8 cellular contexts compared by ENCODE assay signal in genomic region chr7:48875300-48875916, GRCh38. TPM values are rescaled to one million over a fixed set of nuclear protein-coding genes. Genes with fewer than 3 reads are reported as not detected.
DNase-seq lines count a peak whose midpoint lies in the region; ATAC-seq lines count a peak whose summit lies in the region.

No MANE protein-coding gene starts in this region.

- H3K9me3 ChIP-seq in MG63 = no peaks in the 10 kb centered on the region

- H3K4me3 ChIP-seq in MG63 = no peak overlapping the region

- no peaks in the 10 kb centered on the region for H3K36me3 ChIP-seq in MG63

- no peaks in the 10 kb centered on the region for H3K27me3 ChIP-seq in MG63

- DNase-seq in DMS153 (lab: John Stamatoyannopoulos, UW) (peak; percentile 81), MG63 (peak; percentile 12), anterior cingulate cortex (lab: John Stamatoyannopoulos, UW) (peak in 44 of 58 donors; percentile 2 to 72 (median 36)), left kidney (ENCODE audit: low read depth, low spot score) (peak; percentile 78), dermis blood vessel endothelial cell (no peak)

- ATAC-seq in GM21423 (IDR thresholded peaks at IDR 0.05; ENCODE audit: unreplicated experiment) (no peak), GM21447 (IDR thresholded peaks at IDR 0.05; ENCODE audit: unreplicated experiment) (no peak), HG03039 (IDR thresholded peaks at IDR 0.05; ENCODE audit: unreplicated experiment) (no peak)

RNA-seq across cellular contexts. Expression of gene CDC14C, which starts 48.9 kb away (rescaled TPM):
- 0.12 TPM in 1 of 2 replicates, not detected in the other for total RNA-seq in MG63 (2014; rRNA removed; shearing (Covaris generic); ENCODE audit: low replicate concordance)
- not detected in 2 replicates for total RNA-seq in dermis blood vessel endothelial cell
